ENCODE assay signal across 1 cellular context in the genomic region with DNA sequence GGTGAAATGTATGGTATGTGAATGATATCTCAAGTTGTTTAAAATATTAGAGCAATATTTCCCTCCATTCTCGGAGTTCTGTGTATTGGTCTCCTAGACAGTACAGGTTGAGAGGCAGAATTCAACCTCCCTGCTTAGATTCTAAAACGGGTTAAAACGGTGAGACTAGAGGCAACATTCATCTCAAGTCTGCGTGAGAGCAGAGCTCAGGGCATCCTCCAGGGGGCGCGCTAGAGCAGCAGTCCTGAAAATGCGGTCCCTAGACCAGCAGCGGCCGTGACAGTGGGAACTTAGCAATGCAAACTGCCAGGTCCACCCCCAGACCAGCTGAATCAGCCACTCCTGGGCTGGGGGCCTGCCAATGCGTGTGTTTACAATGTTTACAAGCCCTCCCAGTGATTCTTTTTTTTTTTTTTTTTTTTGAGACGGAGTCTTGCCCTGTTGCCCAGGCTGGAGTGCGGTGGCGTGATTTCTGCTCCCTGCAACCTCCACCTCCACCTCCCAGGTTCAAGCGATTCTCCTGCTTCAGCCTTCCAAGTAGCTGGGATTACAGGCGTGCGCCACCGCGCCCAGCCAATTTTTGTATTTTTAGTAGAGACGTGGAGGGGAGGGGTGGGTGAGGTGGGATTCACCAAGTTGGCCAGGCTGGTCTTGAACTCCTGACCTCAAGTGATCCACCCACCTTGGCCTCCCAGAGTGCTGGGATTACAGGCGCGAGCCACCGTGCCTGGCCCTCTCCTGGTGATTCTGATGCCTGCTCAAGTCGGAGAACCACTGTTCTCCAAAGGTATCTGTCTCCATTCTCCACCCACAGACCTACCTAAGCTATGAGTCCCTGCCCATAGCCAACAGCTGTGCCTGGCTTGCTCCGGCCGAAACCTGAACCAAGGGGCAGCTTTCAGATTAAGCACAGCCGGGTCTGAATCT.
TF ChIP-seq lines count a peak whose summit lies in the region.

No MANE protein-coding gene starts in this region.

TF ChIP-seq in K562, 482 proteins besides CTCF, POLR2A, EP300 and RAD21 (continued from another document):
- TF ChIP-seq, protein P1, sequence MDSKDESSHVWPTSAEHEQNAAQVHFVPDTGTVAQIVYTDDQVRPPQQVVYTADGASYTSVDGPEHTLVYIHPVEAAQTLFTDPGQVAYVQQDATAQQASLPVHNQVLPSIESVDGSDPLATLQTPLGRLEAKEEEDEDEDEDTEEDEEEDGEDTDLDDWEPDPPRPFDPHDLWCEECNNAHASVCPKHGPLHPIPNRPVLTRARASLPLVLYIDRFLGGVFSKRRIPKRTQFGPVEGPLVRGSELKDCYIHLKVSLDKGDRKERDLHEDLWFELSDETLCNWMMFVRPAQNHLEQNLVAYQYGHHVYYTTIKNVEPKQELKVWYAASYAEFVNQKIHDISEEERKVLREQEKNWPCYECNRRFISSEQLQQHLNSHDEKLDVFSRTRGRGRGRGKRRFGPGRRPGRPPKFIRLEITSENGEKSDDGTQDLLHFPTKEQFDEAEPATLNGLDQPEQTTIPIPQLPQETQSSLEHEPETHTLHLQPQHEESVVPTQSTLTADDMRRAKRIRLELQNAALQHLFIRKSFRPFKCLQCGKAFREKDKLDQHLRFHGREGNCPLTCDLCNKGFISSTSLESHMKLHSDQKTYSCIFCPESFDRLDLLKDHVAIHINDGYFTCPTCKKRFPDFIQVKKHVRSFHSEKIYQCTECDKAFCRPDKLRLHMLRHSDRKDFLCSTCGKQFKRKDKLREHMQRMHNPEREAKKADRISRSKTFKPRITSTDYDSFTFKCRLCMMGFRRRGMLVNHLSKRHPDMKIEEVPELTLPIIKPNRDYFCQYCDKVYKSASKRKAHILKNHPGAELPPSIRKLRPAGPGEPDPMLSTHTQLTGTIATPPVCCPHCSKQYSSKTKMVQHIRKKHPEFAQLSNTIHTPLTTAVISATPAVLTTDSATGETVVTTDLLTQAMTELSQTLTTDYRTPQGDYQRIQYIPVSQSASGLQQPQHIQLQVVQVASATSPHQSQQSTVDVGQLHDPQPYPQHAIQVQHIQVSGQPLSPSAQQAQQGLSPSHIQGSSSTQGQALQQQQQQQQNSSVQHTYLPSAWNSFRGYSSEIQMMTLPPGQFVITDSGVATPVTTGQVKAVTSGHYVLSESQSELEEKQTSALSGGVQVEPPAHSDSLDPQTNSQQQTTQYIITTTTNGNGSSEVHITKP (IDR thresholded peaks at IDR 0.05; ENCODE audit: partially characterized antibody) = no peak
- no peak for TF ChIP-seq DNMT1 (IDR thresholded peaks at IDR 0.05)
- peak; percentile 70 for TF ChIP-seq RB1 (IDR thresholded peaks at IDR 0.05; ENCODE audit: low read depth)
- TF ChIP-seq CBX2 (IDR thresholded peaks at IDR 0.05; ENCODE audit: insufficient read depth, low read length, poor library complexity, severe bottlenecking) = no peak
- peak; percentile 19; the same call in 1 of the 2 replicates for TF ChIP-seq ATF7 (IDR thresholded peaks at IDR 0.05)
- TF ChIP-seq, protein P2, sequence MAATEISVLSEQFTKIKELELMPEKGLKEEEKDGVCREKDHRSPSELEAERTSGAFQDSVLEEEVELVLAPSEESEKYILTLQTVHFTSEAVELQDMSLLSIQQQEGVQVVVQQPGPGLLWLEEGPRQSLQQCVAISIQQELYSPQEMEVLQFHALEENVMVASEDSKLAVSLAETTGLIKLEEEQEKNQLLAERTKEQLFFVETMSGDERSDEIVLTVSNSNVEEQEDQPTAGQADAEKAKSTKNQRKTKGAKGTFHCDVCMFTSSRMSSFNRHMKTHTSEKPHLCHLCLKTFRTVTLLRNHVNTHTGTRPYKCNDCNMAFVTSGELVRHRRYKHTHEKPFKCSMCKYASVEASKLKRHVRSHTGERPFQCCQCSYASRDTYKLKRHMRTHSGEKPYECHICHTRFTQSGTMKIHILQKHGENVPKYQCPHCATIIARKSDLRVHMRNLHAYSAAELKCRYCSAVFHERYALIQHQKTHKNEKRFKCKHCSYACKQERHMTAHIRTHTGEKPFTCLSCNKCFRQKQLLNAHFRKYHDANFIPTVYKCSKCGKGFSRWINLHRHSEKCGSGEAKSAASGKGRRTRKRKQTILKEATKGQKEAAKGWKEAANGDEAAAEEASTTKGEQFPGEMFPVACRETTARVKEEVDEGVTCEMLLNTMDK (IDR thresholded peaks at IDR 0.05; ENCODE audit: borderline replicate concordance, insufficient read depth, low read depth, low read length, poor library complexity, severe bottlenecking) = peak; percentile 62
- TF ChIP-seq NR2C2 (CRISPR knock-in tag; IDR thresholded peaks at IDR 0.05) = 0 out of 2 replicates have a peak, but pooled peaks have one; percentile 16
- TF ChIP-seq NR2C2 (tag; IDR thresholded peaks at IDR 0.05) = no peak
- TF ChIP-seq TCF3 (CRISPR knock-in tag; IDR thresholded peaks at IDR 0.05) = no peak
- peak; percentile 31; the same call in 1 of the 2 replicates for TF ChIP-seq STAG1 (CRISPR knock-in tag; IDR thresholded peaks at IDR 0.05; ENCODE audit: borderline replicate concordance)
- no peak for TF ChIP-seq STAT5B (CRISPR knock-in tag; IDR thresholded peaks at IDR 0.05)
- peak; percentile 64; the same call in 1 of the 2 replicates for TF ChIP-seq HLTF (IDR thresholded peaks at IDR 0.05)
- TF ChIP-seq NEUROD1 (IDR thresholded peaks at IDR 0.05; ENCODE audit: borderline replicate concordance, low read depth, low read length, partially characterized antibody) = peak; percentile 18
- no peak for TF ChIP-seq HMG20B (CRISPR knock-in tag; IDR thresholded peaks at IDR 0.05)
TF ChIP-seq in K562: peak in this region for 27.
